In the genomic region with DNA sequence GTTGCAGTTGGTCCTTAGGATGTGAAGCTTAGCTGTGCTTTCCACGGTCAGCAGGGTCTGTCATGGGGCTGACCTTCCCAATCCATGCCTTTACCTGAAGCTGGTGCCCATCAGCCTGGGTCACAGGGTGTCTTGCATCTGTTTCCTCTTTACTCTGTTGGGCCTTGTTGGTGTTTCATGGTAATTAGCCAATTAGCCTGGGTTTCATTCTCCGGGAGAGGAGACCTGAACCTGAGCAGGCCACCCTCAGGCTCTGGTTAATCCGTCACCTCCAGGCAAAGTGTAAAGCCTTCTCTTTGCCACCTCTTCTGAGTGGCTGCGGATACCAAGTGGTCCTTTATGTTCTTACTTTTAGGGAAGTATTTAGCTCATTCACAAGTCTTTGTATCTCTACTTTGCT, we compare ENCODE assay signal across 23 cellular contexts.
"Had no signal": no experiment of that assay in that cellular context is flagged by ENCODE, and none has a peak within 500 bp of the region (broad histone marks: within the 10 kb centered on the region; RNA-seq: fewer than 3 reads in every experiment).

No MANE protein-coding gene starts in this region.

- H3K27me3 ChIP-seq: colonic mucosa, esophagus squamous epithelium, gastrocnemius medialis, heart right ventricle, left lung had no signal

- DNase-seq: colonic mucosa; cortex of kidney; effector CD8-positive, alpha-beta T cell; effector memory CD8-positive, alpha-beta T cell; endodermal cell; erythroblast; esophagus squamous epithelium; foreskin fibroblast; foreskin melanocyte; gastrocnemius medialis; glutamatergic neuron; head of caudate nucleus; heart right ventricle; hippocampal formation; left cardiac atrium; left lung; left ventricle myocardium superior; lower lobe of right lung; mesendoderm; midbrain had no signal

- H3K36me3 ChIP-seq: colonic mucosa, esophagus squamous epithelium, gastrocnemius medialis, heart right ventricle, left lung, lower lobe of right lung had no signal

- H3K4me1 ChIP-seq: colonic mucosa, gastrocnemius medialis, heart right ventricle, left lung, lower lobe of right lung had no signal

- H3K27me3 Mint-ChIP-seq: dendritic cell treated with granulocyte-macrophage colony-stimulating factor and Interleukin-4, amounts not matched to agents 40 ng/mL and 50 ng/mL, for 4 days; effector memory CD8-positive, alpha-beta T cell had no signal

- H3K4me3 Mint-ChIP-seq: dendritic cell treated with granulocyte-macrophage colony-stimulating factor and Interleukin-4, amounts not matched to agents 40 ng/mL and 50 ng/mL, for 4 days; effector memory CD8-positive, alpha-beta T cell; endodermal cell had no signal

- H3K27ac Mint-ChIP-seq: dendritic cell treated with granulocyte-macrophage colony-stimulating factor and Interleukin-4, amounts not matched to agents 40 ng/mL and 50 ng/mL, for 4 days; effector memory CD8-positive, alpha-beta T cell; endodermal cell had no signal

- H3K4me1 Mint-ChIP-seq: endodermal cell had no signal

- H3K9me3 ChIP-seq: colonic mucosa, esophagus squamous epithelium, gastrocnemius medialis, heart right ventricle, left lung, lower lobe of right lung had no signal

- ATAC-seq: effector memory CD8-positive, alpha-beta T cell; esophagus mucosa; gastrocnemius medialis; heart right ventricle; left cardiac atrium; left lung; left ventricle myocardium superior; lower lobe of right lung had no signal

- H3K9me3 Mint-ChIP-seq: effector memory CD8-positive, alpha-beta T cell had no signal

- H3K27ac ChIP-seq: colonic mucosa, epithelial cell of prostate, esophagus squamous epithelium, gastrocnemius medialis, heart right ventricle, left lung, lower lobe of right lung had no signal

- H3K4me3 ChIP-seq: colonic mucosa, esophagus squamous epithelium, gastrocnemius medialis, heart right ventricle, left lung, lower lobe of right lung had no signal
